ENCODE assay signal across 8 cellular contexts in the genomic region with DNA sequence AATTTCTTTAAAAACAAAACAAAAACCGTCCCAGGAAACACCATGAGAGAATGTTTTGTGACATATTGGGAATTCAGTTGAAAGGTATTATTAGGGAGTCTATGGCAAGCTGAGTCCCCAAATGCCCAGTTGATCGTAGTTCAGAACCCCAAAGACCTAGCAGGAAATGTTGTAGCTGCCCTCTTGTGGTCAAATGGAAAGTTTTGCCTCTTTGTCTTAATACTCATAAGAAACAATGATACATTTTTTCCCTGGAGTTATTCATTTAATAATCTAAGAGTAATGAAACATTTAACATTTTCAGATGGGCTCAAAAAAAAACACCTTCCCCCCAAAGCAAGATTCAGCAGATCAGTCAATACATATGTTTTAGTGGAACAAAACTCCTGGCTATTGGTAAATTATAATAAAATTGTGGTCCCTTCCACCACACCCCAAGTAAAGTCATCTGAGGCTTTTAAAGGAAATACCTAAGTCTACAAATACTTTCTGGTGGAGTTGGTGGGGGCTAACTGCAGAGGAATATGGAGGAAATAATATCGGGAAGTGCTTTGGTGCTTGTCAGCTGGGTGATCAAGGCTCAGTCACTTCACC.
DNase-seq lines count a peak whose midpoint lies in the region; ATAC-seq and TF ChIP-seq lines count a peak whose summit lies in the region.

No MANE protein-coding gene starts in this region.

- no peaks in the 10 kb centered on the region for H3K9me3 ChIP-seq in DND-41 (ENCODE audit: insufficient read depth, low read length, severe bottlenecking)

- H3K79me2 ChIP-seq in DND-41 (ENCODE audit: insufficient read depth, low read length): no peaks in the 10 kb centered on the region

- no peak overlapping the region for H3K4me2 ChIP-seq in DND-41 (ENCODE audit: insufficient read depth, low read length)

- no peak overlapping the region for H3K4me3 ChIP-seq in DND-41 (ENCODE audit: low read depth in 1 of 2, low read length in 2 of 2)
- H3K4me3 ChIP-seq in cardiac fibroblast (replicated peaks in 1 of 2; ENCODE audit: low read depth in 2 of 2, low read length in 2 of 2): no peak overlapping the region

- TF ChIP-seq CTCF in DND-41 (IDR thresholded peaks at IDR 0.05; ENCODE audit: borderline replicate concordance, extremely low read depth, low read length, poor library complexity, severe bottlenecking) (peak; percentile 64), cardiac fibroblast (IDR thresholded peaks at IDR 0.05; ENCODE audit: low read depth, low read length) (peak; percentile 70)

- DNase-seq in DND-41 (no peak), HCEC 1CT (peak; percentile 61), NCI-H748 (lab: John Stamatoyannopoulos, UW; ENCODE audit: unreplicated experiment) (peak; percentile 33), cardiac fibroblast (ENCODE audit: low read depth in 2 of 2) (peak; percentile 84 to 86), medulla oblongata (ENCODE audit: extremely low spot score) (peak; percentile 75), ecto neural progenitor cell (ENCODE audit: low spot score) (no peak), T1000 (lab: John Stamatoyannopoulos, UW) (no peak)
- DNase-seq in stimulated activated CD4-positive, alpha-beta T cell treated with anti-CD3 and anti-CD28 coated beads, Interleukin-15, amount 100 ng/mL, for 24 hours: no peak

- no peak overlapping the region for H2AFZ ChIP-seq in DND-41 (ENCODE audit: low read depth, low read length)

- peak; percentile 48; the same call in 1 of the 3 replicates for ATAC-seq in DND-41 (ENCODE audit: insufficient read depth, low read depth)

- H3K36me3 ChIP-seq in DND-41 (ENCODE audit: insufficient read depth, low read length): no peaks in the 10 kb centered on the region

- peaks cover 3% of the 10 kb centered on the region for H3K27me3 ChIP-seq in DND-41 (ENCODE audit: insufficient read depth, low read length, poor library complexity)

- H3K27ac ChIP-seq in DND-41 (ENCODE audit: low read length): no peak overlapping the region

- no peak overlapping the region for H3K9ac ChIP-seq in DND-41 (ENCODE audit: low read depth, low read length)

- H4K20me1 ChIP-seq in DND-41 (ENCODE audit: insufficient read depth, low read length): no peaks in the 10 kb centered on the region

- 0 out of 2 replicates have a peak, but pooled peaks cover 7% of the 10 kb centered on the region for H3K4me1 ChIP-seq in DND-41 (ENCODE audit: insufficient read depth, low read length)

Comparison
In these comparisons a context has a peak if more than half of its experiments do, and no peak if none do; other contexts are left out.
1. DNase-seq: peak in HCEC 1CT (single experiment), NCI-H748 (single experiment), cardiac fibroblast (2 of 2) and medulla oblongata (single experiment); none in DND-41 (single experiment), stimulated activated CD4-positive, alpha-beta T cell treated with anti-CD3 and anti-CD28 coated beads, Interleukin-15, amount 100 ng/mL, for 24 hours (single experiment), ecto neural progenitor cell (single experiment) and T1000 (single experiment).